Comparison of ENCODE assay signal across 10 cellular contexts in genomic region chr4:51820443-51820842, GRCh38.
"Had no signal": no experiment of that assay in that cellular context is flagged by ENCODE, and none has a peak within 500 bp of the region (broad histone marks: within the 10 kb centered on the region; RNA-seq: fewer than 3 reads in every experiment).

No MANE protein-coding gene starts in this region.

- FAIRE-seq: H54 had no signal

- H3K9me3 ChIP-seq: HAP-1 had no signal

- H3K4me3 ChIP-seq: GM23248, GM23338, HAP-1 had no signal

- ATAC-seq: GM23338, HCT116 had no signal

- H3K9ac ChIP-seq: GM23248 had no signal

- DNase-seq: GM23248, GOT3, H7, H9, HCEC 1CT, HFFc6 had no signal

- H3K4me1 ChIP-seq: HAP-1 had no signal

- H3K36me3 ChIP-seq: HAP-1 had no signal

- H3K4me2 ChIP-seq: GM23338 had no signal

- H2AFZ ChIP-seq: GM23248, GM23338 had no signal

- H3K27ac ChIP-seq: GM23248 had no signal
